ENCODE assay signal across 17 cellular contexts in genomic region chr6:108556250-108556649, GRCh38. TPM values are rescaled to one million over a fixed set of nuclear protein-coding genes. Genes with fewer than 3 reads are reported as not detected.
DNase-seq lines count a peak whose midpoint lies in the region; ATAC-seq, FAIRE-seq and TF ChIP-seq lines count a peak whose summit lies in the region.
"Had no signal": no experiment of that assay in that cellular context is flagged by ENCODE, and none has a peak within 500 bp of the region (broad histone marks: within the 10 kb centered on the region; RNA-seq: fewer than 3 reads in every experiment).

No MANE protein-coding gene starts in this region.

- no peak overlapping the region for H3K27ac Mint-ChIP-seq in neural progenitor cell
- H3K27ac Mint-ChIP-seq: activated naive CD8-positive, alpha-beta T cell treated with anti-CD3 and anti-CD28 coated beads, Interleukin-2, amount 10 ng/mL, durations not matched to agents 7 days and 5 days had no signal

- no peaks in the 10 kb centered on the region; a peak in 2 of 5 replicates for H3K27me3 ChIP-seq in HepG2 (ENCODE audit: control insufficient read depth in 1 of 2, insufficient read depth in 2 of 2, low read length in 2 of 2)
- no peaks in the 10 kb centered on the region for H3K27me3 ChIP-seq in right lobe of liver
- H3K27me3 ChIP-seq in neural progenitor cell, result peaks cover 31% of the 10 kb centered on the region

- POLR2A ChIA-PET in HepG2 (lab: Yijun Ruan, JAX), result interaction anchor here (1.4 kb wide), 1 partner anchor 292 kb away, joined by 5 read pairs; the partner anchor contains the start of gene ARMC2

- WGBS in HepG2 (ENCODE audit: low lambda C conversion rate), result 15% methylated on average over 5 of the region's 5 CpGs
- WGBS in right lobe of liver (ENCODE audit: insufficient coverage, low coverage, low lambda C conversion rate, missing lambda C conversion rate), result no CpG with 5 or more reads among the region's 5 CpGs

- in situ Hi-C loops in HepG2 (cut with HindIII; ENCODE audit: extremely low pct_ligation_motif_present, low pct_unique_long_range_greater_than_20kb), result no loop called here

- H2AFZ ChIP-seq in HepG2 (ENCODE audit: low read length) (no peak overlapping the region), neural progenitor cell (replicated peaks) (no peak overlapping the region)

- no peaks in the 10 kb centered on the region for H3K36me3 ChIP-seq in HepG2 (replicated peaks in 1 of 2; ENCODE audit: control insufficient read depth in 1 of 2, insufficient read depth in 2 of 2, low read length in 2 of 2)
- no peaks in the 10 kb centered on the region for H3K36me3 ChIP-seq in right lobe of liver
- H3K36me3 ChIP-seq in neural progenitor cell, result no peaks in the 10 kb centered on the region

- H3K4me3 Mint-ChIP-seq in neural progenitor cell, result peak overlapping the region; percentile 86

- H3K9ac ChIP-seq in HepG2 (ENCODE audit: insufficient read depth, low read depth, low read length) (0 out of 2 replicates have a peak overlapping the region, but pooled peaks have one; percentile 36), neural progenitor cell (no peak overlapping the region)

- H3K4me1 Mint-ChIP-seq in neural progenitor cell, result peaks cover 9% of the 10 kb centered on the region

- peak overlapping the region in 1 of 3 experiments; percentile 79; a peak in 2 of 6 replicates for H3K4me3 ChIP-seq in HepG2 (replicated peaks in 1 of 3; ENCODE audit: insufficient read depth in 1 of 3, low read depth in 2 of 3, low read length in 3 of 3)
- H3K4me3 ChIP-seq in right lobe of liver, result no peak overlapping the region
- H3K4me3 ChIP-seq in coronary artery, result no peak overlapping the region
- no peak overlapping the region for H3K4me3 ChIP-seq in neural progenitor cell
- H3K4me3 ChIP-seq: lung had no signal

- H4K20me1 ChIP-seq in HepG2 (ENCODE audit: insufficient read depth, low read length) (no peaks in the 10 kb centered on the region), neural progenitor cell (ENCODE audit: low read depth) (no peaks in the 10 kb centered on the region)

- CTCF ChIA-PET in HepG2 (lab: Yijun Ruan, JAX; ENCODE audit: low intra/inter-chr PET ratio, low total read pairs), result no interaction called here

- TF ChIP-seq POLR2A in HepG2 (IDR thresholded peaks at IDR 0.05; ENCODE audit: insufficient read depth in 1 of 2, low read depth in 2 of 2, low read length in 2 of 2) (no peak), right lobe of liver (IDR thresholded peaks at IDR 0.05) (no peak)

- H3K4me2 ChIP-seq in HepG2 (ENCODE audit: low read depth, low read length) (peak overlapping the region; percentile 100), neural progenitor cell (no peak overlapping the region)

- H3K4me1 ChIP-seq in HepG2 (ENCODE audit: insufficient read depth, low read length) (peaks cover 34% of the 10 kb centered on the region), right lobe of liver (peaks cover 0 to 30% (median 12%) of the 10 kb centered on the region in 4 donors), neural progenitor cell (peaks cover 8% of the 10 kb centered on the region)

- TF ChIP-seq CTCF in HepG2 (CRISPR knock-in tag; IDR thresholded peaks at IDR 0.05) (no peak), right lobe of liver (IDR thresholded peaks at IDR 0.05) (no peak), coronary artery (IDR thresholded peaks at IDR 0.05) (no peak), neural progenitor cell (IDR thresholded peaks at IDR 0.05) (no peak)

- intact Hi-C loops in HepG2 (cut with micrococcal nuclease; ENCODE audit: unreplicated experiment), result loop anchor here (5.0 kb wide), 1 partner anchor 281 kb away; no protein-coding TSS in a partner anchor
- intact Hi-C loops in right lobe of liver (cut with DNase I), result loop anchor here in 1 of 2 donors (10.0 kb wide), 1 partner anchor 209 kb away; no protein-coding TSS in a partner anchor

- no peaks in the 10 kb centered on the region for H3K36me3 Mint-ChIP-seq in neural progenitor cell
- H3K36me3 Mint-ChIP-seq: activated naive CD8-positive, alpha-beta T cell treated with anti-CD3 and anti-CD28 coated beads, Interleukin-2, amount 10 ng/mL, durations not matched to agents 7 days and 5 days had no signal

- BruUV-seq in HepG2 (replicated peaks; lab: Mats Ljungman, UMichigan), result no TSS peak

- FAIRE-seq in HepG2 (lab: Jason Lieb, UNC), result peak; percentile 63

- TF ChIP-seq EP300 in HepG2 (IDR thresholded peaks at IDR 0.05; ENCODE audit: low read depth in 2 of 2, low read length in 2 of 2) (no peak), HepG2 (CRISPR knock-in tag; IDR thresholded peaks at IDR 0.05; ENCODE audit: borderline replicate concordance) (no peak)

- DNase-seq in HepG2 (ENCODE audit: low spot score) (no peak), right lobe of liver (no peak), coronary artery (ENCODE audit: low spot score) (no peak), neural progenitor cell (ENCODE audit: low spot score) (no peak), NCI-H2107 treated with DMSO at 0.1 percent for 48 hours (lab: John Stamatoyannopoulos, UW; ENCODE audit: unreplicated experiment) (no peak), NCI-H1105 treated with DMSO at 0.1 percent for 48 hours (lab: John Stamatoyannopoulos, UW) (no peak), HPDE6-E6E7 (ENCODE audit: extremely low spot score) (no peak)
- DNase-seq: activated naive CD8-positive, alpha-beta T cell treated with anti-CD3 and anti-CD28 coated beads, Interleukin-2, amount 10 ng/mL, durations not matched to agents 7 days and 5 days; AML-193; cerebellar nuclear complex; DMS79; MM.1S; stimulated activated CD4-positive, alpha-beta T cell treated with anti-CD3 and anti-CD28 coated beads, Interleukin-12 subunit alpha, Interleukin-12 subunit beta, amount 100 ng/mL, for 4 hours had no signal

- peaks cover 28% of the 10 kb centered on the region for H3F3A ChIP-seq in neural progenitor cell (ENCODE audit: low read depth)

- no peaks in the 10 kb centered on the region for H3K79me2 ChIP-seq in HepG2 (ENCODE audit: insufficient read depth, low read length)
- H3K79me2 ChIP-seq in neural progenitor cell (ENCODE audit: low read depth), result no peaks in the 10 kb centered on the region

- H3K9me3 ChIP-seq in HepG2 (ENCODE audit: low read length) (no peaks in the 10 kb centered on the region), right lobe of liver (no peaks in the 10 kb centered on the region), neural progenitor cell (ENCODE audit: low read depth) (no peaks in the 10 kb centered on the region)

- ATAC-seq in HepG2 (no peak), right lobe of liver (no peak), GM18867 (IDR thresholded peaks at IDR 0.05; ENCODE audit: unreplicated experiment) (no peak)
- ATAC-seq: esophagus mucosa had no signal

- H3K27me3 Mint-ChIP-seq in neural progenitor cell (ENCODE audit: insufficient read depth, low read depth), result peaks cover 11% of the 10 kb centered on the region

- TF ChIP-seq RAD21 in HepG2 (CRISPR knock-in tag; IDR thresholded peaks at IDR 0.05), result no peak

- H3K27ac ChIP-seq in HepG2 (ENCODE audit: extremely low read length, insufficient read depth, low read length) (no peak overlapping the region), right lobe of liver (no peak overlapping the region), coronary artery (peak overlapping the region; percentile 91 to 98), neural progenitor cell (no peak overlapping the region)
- H3K27ac ChIP-seq: SK-N-MC had no signal

- no peaks in the 10 kb centered on the region for H3K9me3 Mint-ChIP-seq in neural progenitor cell
- H3K9me3 Mint-ChIP-seq: activated naive CD8-positive, alpha-beta T cell treated with anti-CD3 and anti-CD28 coated beads, Interleukin-2, amount 10 ng/mL, durations not matched to agents 7 days and 5 days had no signal

TF ChIP-seq in HepG2, 621 proteins besides CTCF, POLR2A, EP300 and RAD21 (continues in another document):
- TF ChIP-seq THRA (CRISPR knock-in tag; IDR thresholded peaks at IDR 0.05; ENCODE audit: borderline replicate concordance) (no peak), U2AF1 (optimal IDR thresholded peaks at IDR 0.05; ENCODE audit: low read depth, low read length) (no peak), DMAP1 (CRISPR knock-in tag; IDR thresholded peaks at IDR 0.05) (no peak), REXO4 (CRISPR knock-in tag; IDR thresholded peaks at IDR 0.05; ENCODE audit: borderline replicate concordance) (no peak)

RNA-seq across cellular contexts. Expression of gene FOXO3, which starts 4.5 kb away (rescaled TPM):
- total RNA-seq in HepG2 (2016; rRNA removed; fragmentation: Illumina TruSeq; extraction: Trizol) (16.0 and 16.9 TPM in 2 replicates), right lobe of liver (10 to 100 TPM; 18.1 to 45.2 (median 23.8) TPM), neural progenitor cell (ENCODE audit: low replicate concordance) (13.7 and 17.1 TPM in 2 replicates)
- total RNA-seq in HepG2 (2016; cell fraction: cytosol; rRNA removed; fragmentation: Illumina TruSeq; extraction: Trizol; ENCODE audit: low read depth), result 32.6 and 35.1 TPM in 2 replicates
- 15.7 and 15.9 TPM in 2 replicates for total RNA-seq in HepG2 (2016; cell fraction: insoluble cytoplasmic fraction; rRNA removed; fragmentation: Illumina TruSeq; extraction: Trizol)
- total RNA-seq in HepG2 (2016; cell fraction: membrane; rRNA removed; fragmentation: Illumina TruSeq; extraction: Trizol), result 26.2 and 29.7 TPM in 2 replicates
- 14.0 and 14.8 TPM in 2 replicates for total RNA-seq in HepG2 (2016; cell fraction: nucleus; rRNA removed; fragmentation: Illumina TruSeq; extraction: Trizol)
- 21.3 and 22.5 TPM in 2 replicates for polyA plus RNA-seq in HepG2 (2011; rRNA removed)
- 14.1 and 14.6 TPM in 2 replicates for polyA plus RNA-seq in HepG2 (2011; cell fraction: cytosol; rRNA removed)
- polyA plus RNA-seq in HepG2 (2011; cell fraction: nucleus; rRNA removed), result 17.2 and 17.5 TPM in 2 replicates
- 16.0 and 18.2 TPM in 2 replicates for polyA plus RNA-seq in HepG2 (2012)
- polyA plus RNA-seq in HepG2 (2016; cell fraction: cytosol; fragmentation: Illumina TruSeq; extraction: Trizol; ENCODE audit: low read depth), result 0.35 and 0.42 TPM in 2 replicates
- 11.8 and 12.6 TPM in 2 replicates for polyA plus RNA-seq in HepG2 (2016; cell fraction: insoluble cytoplasmic fraction; fragmentation: Illumina TruSeq; extraction: Trizol; ENCODE audit: low read depth)
- polyA plus RNA-seq in HepG2 (2016; cell fraction: membrane; fragmentation: Illumina TruSeq; extraction: Trizol; ENCODE audit: low read depth), result 1.3 and 1.4 TPM in 2 replicates
- 10.9 and 12.0 TPM in 2 replicates for polyA plus RNA-seq in HepG2 (2016; cell fraction: nucleus; fragmentation: Illumina TruSeq; extraction: Trizol; ENCODE audit: insufficient read depth, low read depth)
- 76.4 and 181 TPM in 2 replicates for polyA minus RNA-seq in HepG2 (2011; rRNA and poly(A)+ RNA removed; ENCODE audit: low replicate concordance)
- polyA minus RNA-seq in HepG2 (2011; cell fraction: cytosol; rRNA and poly(A)+ RNA removed), result 34.7 and 39.1 TPM in 2 replicates
- polyA minus RNA-seq in HepG2 (2011; cell fraction: nucleus; rRNA and poly(A)+ RNA removed), result 43.9 and 53.5 TPM in 2 replicates

Comparison
In these comparisons a context has a peak if more than half of its experiments do, and no peak if none do; other contexts are left out.
1. H3K27ac ChIP-seq: peak in coronary artery (2 of 2); none in HepG2 (single experiment), right lobe of liver (0 of 3) and neural progenitor cell (single experiment).